In genomic region chr7:100100420-100101015, GRCh38 we compare ENCODE assay signal across 8 cellular contexts. TPM values are rescaled to one million over a fixed set of nuclear protein-coding genes. Genes with fewer than 3 reads are reported as not detected.
A peak's percentile ranks its signal among the peaks of the same experiment; 100 is the strongest.
DNase-seq lines count a peak whose midpoint lies in the region; ATAC-seq and TF ChIP-seq lines count a peak whose summit lies in the region.

No MANE protein-coding gene starts in this region.

- peak in 1 of 4 donors; percentile 53 for TF ChIP-seq POLR2A in esophagus squamous epithelium (IDR thresholded peaks at IDR 0.05)

- no peaks in the 10 kb centered on the region for H3K9me3 ChIP-seq in esophagus squamous epithelium

- peaks cover 52% of the 10 kb centered on the region for H3K4me1 Mint-ChIP-seq in activated T-cell treated with anti-CD3 and anti-CD28 coated beads, Interleukin-2, amount 50 U/mL, for 72 hours (ENCODE audit: low read depth)

- peak overlapping the region; percentile 51 to 94 (median 76) for H3K4me3 ChIP-seq in esophagus squamous epithelium

- H3K9me3 Mint-ChIP-seq in activated T-cell treated with anti-CD3 and anti-CD28 coated beads, Interleukin-2, amount 50 U/mL, for 72 hours, result no peaks in the 10 kb centered on the region

- peak in 1 of 6 experiments; percentile 12 for TF ChIP-seq CTCF in esophagus squamous epithelium (IDR thresholded peaks at IDR 0.05)

- H3K4me1 ChIP-seq in esophagus squamous epithelium, result peaks cover 12 to 40% (median 12%) of the 10 kb centered on the region in 3 donors

- DNase-seq in DMS153 treated with DMSO at 0.1 percent for 48 hours (lab: John Stamatoyannopoulos, UW; ENCODE audit: unreplicated experiment) (peak; percentile 79), KBM-7 (peak; percentile 90), esophagus squamous epithelium (lab: John Stamatoyannopoulos, UW) (peak; percentile 47), myocyte (ENCODE audit: low read depth) (peak; percentile 100)
- DNase-seq in activated T-cell treated with anti-CD3 and anti-CD28 coated beads, Interleukin-2, amount 50 U/mL, for 72 hours, result peak; percentile 90 to 93
- DNase-seq in stimulated activated CD8-positive, alpha-beta memory T cell treated with anti-CD3 and anti-CD28 coated beads, Interleukin-7, amount 100 ng/mL, for 1 hour (ENCODE audit: low read depth in 2 of 2), result peak; percentile 63 to 64

- H3K27me3 ChIP-seq in esophagus squamous epithelium, result no peaks in the 10 kb centered on the region

- peaks cover 26 to 67% (median 50%) of the 10 kb centered on the region in 3 donors for H3K36me3 ChIP-seq in esophagus squamous epithelium

- peak overlapping the region; percentile 94 to 99 for H3K4me3 Mint-ChIP-seq in activated T-cell treated with anti-CD3 and anti-CD28 coated beads, Interleukin-2, amount 50 U/mL, for 72 hours

- peak overlapping the region; percentile 93 for H3K27ac Mint-ChIP-seq in activated T-cell treated with anti-CD3 and anti-CD28 coated beads, Interleukin-2, amount 50 U/mL, for 72 hours

- in situ Hi-C loops in KBM-7 (cut with MboI; ENCODE audit: low pct_unique_long_range_greater_than_20kb, low sequenced_read_pairs), result no loop called here

- intact Hi-C loops in esophagus squamous epithelium (cut with DNase I), result no loop called here

- WGBS in esophagus squamous epithelium, 2 donors, result 0 to 2% methylated on average over 6 to 7 of the region's 61 CpGs

- peaks cover 33 to 46% of the 10 kb centered on the region in 2 donors for H3K36me3 Mint-ChIP-seq in activated T-cell treated with anti-CD3 and anti-CD28 coated beads, Interleukin-2, amount 50 U/mL, for 72 hours (ENCODE audit: insufficient read depth in 2 of 2)

- H3K27me3 Mint-ChIP-seq in activated T-cell treated with anti-CD3 and anti-CD28 coated beads, Interleukin-2, amount 50 U/mL, for 72 hours (ENCODE audit: low read depth), result no peaks in the 10 kb centered on the region

- peak; percentile 68 for ATAC-seq in GM21723 (IDR thresholded peaks at IDR 0.05; ENCODE audit: unreplicated experiment)
- ATAC-seq in activated T-cell treated with anti-CD3 and anti-CD28 coated beads, Interleukin-2, amount 50 U/mL, for 72 hours (replicated peaks in 1 of 2), result peak; percentile 80 to 81

- peak overlapping the region; percentile 91 to 99 (median 98) for H3K27ac ChIP-seq in esophagus squamous epithelium

TF ChIP-seq in PFSK-1, 5 proteins besides CTCF, POLR2A, EP300 and RAD21:
- TF ChIP-seq POLR2AphosphoS5 (IDR thresholded peaks at IDR 0.05; ENCODE audit: low read depth, low read length) (peak; percentile 30; the same call in 1 of the 2 replicates), FOXP2 (optimal IDR thresholded peaks at IDR 0.05; ENCODE audit: borderline replicate concordance, extremely low read depth, extremely low read length, insufficient read depth) (no peak), TAF1 (IDR thresholded peaks at IDR 0.05; ENCODE audit: borderline replicate concordance, insufficient read depth, low read length) (0 out of 2 replicates have a peak, but pooled peaks have one; percentile 35), SIN3A (IDR thresholded peaks at IDR 0.05; ENCODE audit: borderline replicate concordance, insufficient read depth, low read length) (peak; percentile 96; the same call in 1 of the 2 replicates), REST (IDR thresholded peaks at IDR 0.05; ENCODE audit: insufficient read depth in 1 of 2, low read depth in 2 of 2, low read length in 2 of 2) (no peak)

RNA-seq across cellular contexts. Expression of gene MCM7, which starts 0.7 kb away (rescaled TPM):
- 144 TPM for polyA plus RNA-seq in PFSK-1 (2012; ENCODE audit: insufficient read length, low read depth)
- 100 to 1,000 TPM; 270 to 332 TPM for total RNA-seq in activated T-cell treated with anti-CD3 and anti-CD28 coated beads, Interleukin-2, amount 50 U/mL, for 72 hours
- total RNA-seq in esophagus squamous epithelium (10 to 100 TPM; 31.8 to 67.3 (median 63.1) TPM), myocyte (23.2 and 31.1 TPM in 2 replicates)
- 41.0 TPM for polyA plus RNA-seq in myocyte (2012)

RNA-seq across cellular contexts. Expression of gene AP4M1, which starts 0.9 kb away (rescaled TPM):
- polyA plus RNA-seq in PFSK-1 (2012; ENCODE audit: insufficient read length, low read depth), result 20.4 TPM
- total RNA-seq in activated T-cell treated with anti-CD3 and anti-CD28 coated beads, Interleukin-2, amount 50 U/mL, for 72 hours, result 10 to 100 TPM in 1 of 2 donors, 1 to 10 TPM in 1; 9.3 to 10.5 TPM
- 10 to 100 TPM in 2 of 4 donors, 1 to 10 TPM in 2; 8.1 to 26.1 (median 9.9) TPM for total RNA-seq in esophagus squamous epithelium
- 38.5 and 51.7 TPM in 2 replicates for total RNA-seq in myocyte
- 38.0 TPM for polyA plus RNA-seq in myocyte (2012)

RNA-seq across cellular contexts. Expression of gene COPS6, which starts 11.7 kb away (rescaled TPM):
- 372 TPM for polyA plus RNA-seq in PFSK-1 (2012; ENCODE audit: insufficient read length, low read depth)
- total RNA-seq in activated T-cell treated with anti-CD3 and anti-CD28 coated beads, Interleukin-2, amount 50 U/mL, for 72 hours, result 10 to 100 TPM; 43.7 to 45.4 TPM
- 10 to 100 TPM; 50.6 to 68.0 (median 62.2) TPM for total RNA-seq in esophagus squamous epithelium
- 52.9 and 56.0 TPM in 2 replicates for total RNA-seq in myocyte
- 174 TPM for polyA plus RNA-seq in myocyte (2012)

RNA-seq across cellular contexts. Expression of gene TAF6, which starts 18.6 kb away (rescaled TPM):
- polyA plus RNA-seq in PFSK-1 (2012; ENCODE audit: insufficient read length, low read depth), result 85.2 TPM
- 10 to 100 TPM; 76.7 to 88.1 TPM for total RNA-seq in activated T-cell treated with anti-CD3 and anti-CD28 coated beads, Interleukin-2, amount 50 U/mL, for 72 hours
- total RNA-seq in esophagus squamous epithelium, result 10 to 100 TPM; 24.4 to 40.6 (median 30.5) TPM
- 58.8 and 76.8 TPM in 2 replicates for total RNA-seq in myocyte
- polyA plus RNA-seq in myocyte (2012), result 81.5 TPM

RNA-seq across cellular contexts. Expression of gene CNPY4, which starts 18.9 kb away (rescaled TPM):
- polyA plus RNA-seq in PFSK-1 (2012; ENCODE audit: insufficient read length, low read depth), result 5.4 TPM
- total RNA-seq in activated T-cell treated with anti-CD3 and anti-CD28 coated beads, Interleukin-2, amount 50 U/mL, for 72 hours, result 10 to 100 TPM; 11.1 to 18.8 TPM
- 1 to 10 TPM in 3 of 4 donors, under 1 TPM in 1; 0.87 to 5.3 (median 3.1) TPM for total RNA-seq in esophagus squamous epithelium
- 14.0 and 19.7 TPM in 2 replicates for total RNA-seq in myocyte
- 55.9 TPM for polyA plus RNA-seq in myocyte (2012)

Comparison
In these comparisons a context has a peak if more than half of its experiments do, and no peak if none do; other contexts are left out.
1. Peak in every context shown above with its lines: DNase-seq, ATAC-seq, H3K4me3 ChIP-seq and H3K27ac ChIP-seq.
2. DNase-seq: peak in every context shown above with its lines; median percentile 100 in myocyte; 92 in activated T-cell treated with anti-CD3 and anti-CD28 coated beads, Interleukin-2, amount 50 U/mL, for 72 hours; 90 in KBM-7; 79 in DMS153 treated with DMSO at 0.1 percent for 48 hours; 64 in stimulated activated CD8-positive, alpha-beta memory T cell treated with anti-CD3 and anti-CD28 coated beads, Interleukin-7, amount 100 ng/mL, for 1 hour; 47 in esophagus squamous epithelium.